Comparison of ENCODE assay signal across 38 cellular contexts in the genomic region with DNA sequence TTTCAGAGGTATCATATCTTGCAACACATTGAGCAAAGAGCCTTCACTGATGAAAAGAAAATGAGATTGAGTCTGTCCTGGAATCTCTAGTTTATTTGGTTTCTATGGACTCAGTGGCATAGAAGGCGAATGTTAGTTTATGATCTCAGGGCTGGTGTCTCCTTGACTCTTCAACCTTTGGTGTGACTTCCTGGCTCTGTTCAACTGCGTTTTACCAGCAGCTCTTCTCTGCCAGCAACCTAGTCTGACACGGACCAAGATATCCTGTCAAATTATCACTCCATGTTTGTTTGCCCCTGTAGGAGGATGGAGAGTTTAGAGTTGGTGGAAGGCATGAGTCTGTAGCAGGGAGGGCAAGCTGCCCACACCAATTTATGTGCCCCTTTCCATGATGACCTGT.
"Had no signal": no experiment of that assay in that cellular context is flagged by ENCODE, and none has a peak within 500 bp of the region (broad histone marks: within the 10 kb centered on the region; RNA-seq: fewer than 3 reads in every experiment).

No MANE protein-coding gene starts in this region.

- H3K9me3 ChIP-seq: adrenal gland, ascending aorta had no signal

- H3K36me3 Mint-ChIP-seq: activated CD4-positive, alpha-beta memory T cell treated with anti-CD3 and anti-CD28 coated beads for 36 hours; activated naive CD4-positive, alpha-beta T cell treated with anti-CD3 and anti-CD28 coated beads, Interleukin-2, amount 50 U/mL, for 72 hours; activated naive CD8-positive, alpha-beta T cell treated with anti-CD3 and anti-CD28 coated beads for 36 hours; brain had no signal

- FAIRE-seq: bronchial epithelial cell, TTC549 had no signal

- H3K4me1 ChIP-seq: adrenal gland, ascending aorta had no signal

- H3K27me3 Mint-ChIP-seq: activated B cell treated with CpG ODN at 0.5 μM for 24 hours; activated T-helper 17 cell treated with anti-CD3 and anti-CD28 coated beads, Interleukin-2, amount 50 U/mL, for 72 hours had no signal

- H3K27ac Mint-ChIP-seq: activated B cell treated with CpG ODN at 0.5 μM for 24 hours; activated CD4-positive, alpha-beta memory T cell treated with anti-CD3 and anti-CD28 coated beads for 36 hours; activated CD4-positive, alpha-beta T cell treated with anti-CD3 and anti-CD28 coated beads, Interleukin-2, amount 10 ng/mL, durations not matched to agents 24 days and 14 days; activated CD8-positive, alpha-beta T cell treated with anti-CD3 and anti-CD28 coated beads for 36 hours; activated naive CD4-positive, alpha-beta T cell treated with anti-CD3 and anti-CD28 coated beads for 36 hours; activated naive CD4-positive, alpha-beta T cell treated with anti-CD3 and anti-CD28 coated beads, Interleukin-2, amount 50 U/mL, for 72 hours; activated naive CD8-positive, alpha-beta T cell treated with anti-CD3 and anti-CD28 coated beads for 36 hours; activated T-cell treated with anti-CD3 and anti-CD28 coated beads, Interleukin-2, amount 50 U/mL, for 72 hours; activated T-helper 1 cell treated with anti-CD3 and anti-CD28 coated beads, Interleukin-12 subunit alpha, Interleukin-12 subunit beta, Interleukin-2, Interleukin-4 antibody, amounts not matched to agents 30 ng/mL and 10 ng/mL and 1 ng/mL, durations not matched to agents 14 hours and 24 hours and 36 hours; activated T-helper 17 cell treated with anti-CD3 and anti-CD28 coated beads, Interleukin-2, amount 50 U/mL, for 72 hours; brain; T-helper 1 cell treated with Interleukin-12 subunit alpha and Interleukin-12 subunit beta and Interleukin-4 antibody, amounts not matched to agents 30 μg/mL and 1 μg/mL, for 36 hours; T-helper 2 cell treated with Interferon-gamma antibody and Interleukin-4, amounts not matched to agents 5 μg/mL and 100 μg/mL, for 36 hours had no signal

- ATAC-seq: activated CD8-positive, alpha-beta T cell treated with anti-CD3 and anti-CD28 coated beads for 36 hours; activated naive CD4-positive, alpha-beta T cell treated with anti-CD3 and anti-CD28 coated beads, Interleukin-2, amount 50 U/mL, for 72 hours; activated T-cell treated with anti-CD3 and anti-CD28 coated beads, Interleukin-2, amount 50 U/mL, for 4 hours; activated T-cell treated with anti-CD3 and anti-CD28 coated beads, Interleukin-2, amount 50 U/mL, for 72 hours; activated T-helper 17 cell treated with anti-CD3 and anti-CD28 coated beads, Interleukin-2, amount 50 U/mL, for 72 hours had no signal

- H3K36me3 ChIP-seq: adrenal gland, ascending aorta, cardiac muscle cell had no signal

- H3K4me3 Mint-ChIP-seq: activated B cell treated with CpG ODN at 0.5 μM for 24 hours; activated CD4-positive, alpha-beta memory T cell treated with anti-CD3 and anti-CD28 coated beads for 36 hours; activated CD4-positive, alpha-beta T cell treated with anti-CD3 and anti-CD28 coated beads, Interleukin-2, amount 10 ng/mL, durations not matched to agents 24 days and 14 days; activated CD8-positive, alpha-beta T cell treated with anti-CD3 and anti-CD28 coated beads for 36 hours; activated naive CD4-positive, alpha-beta T cell treated with anti-CD3 and anti-CD28 coated beads for 36 hours; activated naive CD8-positive, alpha-beta T cell treated with anti-CD3 and anti-CD28 coated beads for 36 hours; activated T-cell treated with anti-CD3 and anti-CD28 coated beads, Interleukin-2, amount 50 U/mL, for 4 hours; activated T-cell treated with anti-CD3 and anti-CD28 coated beads, Interleukin-2, amount 50 U/mL, for 72 hours; activated T-helper 1 cell treated with anti-CD3 and anti-CD28 coated beads, Interleukin-12 subunit alpha, Interleukin-12 subunit beta, Interleukin-2, Interleukin-4 antibody, amounts not matched to agents 30 ng/mL and 10 ng/mL and 1 ng/mL, durations not matched to agents 14 hours and 24 hours and 36 hours; activated T-helper 17 cell treated with anti-CD3 and anti-CD28 coated beads, Interleukin-2, amount 50 U/mL, for 72 hours; brain; central memory CD8-positive, alpha-beta T cell; T-helper 1 cell treated with Interleukin-12 subunit alpha and Interleukin-12 subunit beta and Interleukin-4 antibody, amounts not matched to agents 30 μg/mL and 1 μg/mL, for 36 hours; T-helper 2 cell treated with Interferon-gamma antibody and Interleukin-4, amounts not matched to agents 5 μg/mL and 100 μg/mL, for 36 hours had no signal

- H3K9me3 Mint-ChIP-seq: activated B cell treated with CpG ODN at 0.5 μM for 24 hours; activated CD4-positive, alpha-beta memory T cell treated with anti-CD3 and anti-CD28 coated beads for 36 hours; activated CD4-positive, alpha-beta T cell treated with anti-CD3 and anti-CD28 coated beads, Interleukin-2, amount 10 ng/mL, durations not matched to agents 24 days and 14 days; activated CD8-positive, alpha-beta T cell treated with anti-CD3 and anti-CD28 coated beads for 36 hours; activated naive CD4-positive, alpha-beta T cell treated with anti-CD3 and anti-CD28 coated beads for 36 hours; activated naive CD4-positive, alpha-beta T cell treated with anti-CD3 and anti-CD28 coated beads, Interleukin-2, amount 50 U/mL, for 72 hours; activated naive CD8-positive, alpha-beta T cell treated with anti-CD3 and anti-CD28 coated beads for 36 hours; activated T-cell treated with anti-CD3 and anti-CD28 coated beads, Interleukin-2, amount 50 U/mL, for 4 hours; activated T-cell treated with anti-CD3 and anti-CD28 coated beads, Interleukin-2, amount 50 U/mL, for 72 hours; activated T-helper 1 cell treated with anti-CD3 and anti-CD28 coated beads, Interleukin-12 subunit alpha, Interleukin-12 subunit beta, Interleukin-2, Interleukin-4 antibody, amounts not matched to agents 30 ng/mL and 10 ng/mL and 1 ng/mL, durations not matched to agents 14 hours and 24 hours and 36 hours; activated T-helper 17 cell treated with anti-CD3 and anti-CD28 coated beads, Interleukin-2, amount 50 U/mL, for 72 hours; brain; central memory CD8-positive, alpha-beta T cell; T-helper 1 cell treated with Interleukin-12 subunit alpha and Interleukin-12 subunit beta and Interleukin-4 antibody, amounts not matched to agents 30 μg/mL and 1 μg/mL, for 36 hours; T-helper 2 cell treated with Interferon-gamma antibody and Interleukin-4, amounts not matched to agents 5 μg/mL and 100 μg/mL, for 36 hours had no signal

- H3K4me1 Mint-ChIP-seq: activated CD4-positive, alpha-beta T cell treated with anti-CD3 and anti-CD28 coated beads, Interleukin-2, amount 10 ng/mL, durations not matched to agents 24 days and 14 days; activated naive CD8-positive, alpha-beta T cell treated with anti-CD3 and anti-CD28 coated beads for 36 hours; activated T-helper 17 cell treated with anti-CD3 and anti-CD28 coated beads, Interleukin-2, amount 50 U/mL, for 72 hours; brain; central memory CD8-positive, alpha-beta T cell had no signal

- H3K27me3 ChIP-seq: adrenal gland, ascending aorta, cardiac muscle cell had no signal

- H3K4me3 ChIP-seq: adrenal gland, ascending aorta, cardiac muscle cell had no signal

- DNase-seq: activated B cell treated with CpG ODN at 0.5 μM for 24 hours; activated CD4-positive, alpha-beta memory T cell treated with anti-CD3 and anti-CD28 coated beads for 36 hours; activated CD4-positive, alpha-beta T cell treated with anti-CD3 and anti-CD28 coated beads for 4 hours; activated CD4-positive, alpha-beta T cell treated with anti-CD3 and anti-CD28 coated beads, Interleukin-2, amount 10 ng/mL, durations not matched to agents 24 days and 14 days; activated CD4-positive, alpha-beta T cell treated with anti-CD3 and anti-CD28 coated beads, Interleukin-2, amount 50 U/mL, for 1 hour; activated CD4-positive, alpha-beta T cell treated with anti-CD3 and anti-CD28 coated beads, Interleukin-2, amount 50 U/mL, for 4 hours; activated CD4-positive, CD25-positive, alpha-beta regulatory T cell treated with anti-CD3 and anti-CD28 coated beads, Interleukin-2, amount 50 U/mL, for 72 hours; activated CD8-positive, alpha-beta memory T cell treated with anti-CD3 and anti-CD28 coated beads, Interleukin-2, amount 50 U/mL, for 4 hours; activated CD8-positive, alpha-beta T cell treated with anti-CD3 and anti-CD28 coated beads for 36 hours; activated effector memory CD4-positive, alpha-beta T cell treated with anti-CD3 and anti-CD28 coated beads, Interleukin-2, amount 50 U/mL, for 16 hours; activated gamma-delta T cell treated with Interleukin-2 at 50 U/mL for 16 hours; activated naive CD4-positive, alpha-beta T cell; activated naive CD4-positive, alpha-beta T cell treated with anti-CD3 and anti-CD28 coated beads for 36 hours; activated naive CD4-positive, alpha-beta T cell treated with anti-CD3 and anti-CD28 coated beads, Interleukin-2, amount 50 U/mL, for 16 hours; activated naive CD8-positive, alpha-beta T cell treated with anti-CD3 and anti-CD28 coated beads for 36 hours; activated T-cell treated with anti-CD3 and anti-CD28 coated beads for 4 hours; activated T-cell treated with anti-CD3 and anti-CD28 coated beads, Interleukin-2, amount 50 U/mL, for 1 hour; activated T-cell treated with anti-CD3 and anti-CD28 coated beads, Interleukin-2, amount 50 U/mL, for 4 hours; activated T-cell treated with anti-CD3 and anti-CD28 coated beads, Interleukin-2, amount 50 U/mL, for 72 hours; adrenal gland; amniotic stem cell; caudate nucleus; cerebellar nuclear complex; T-helper 1 cell; T-helper 2 cell; T-helper 9 cell had no signal

- H3K27ac ChIP-seq: adrenal gland, ascending aorta, cardiac muscle cell, VCaP had no signal
